ENCODE assay signal across 33 cellular contexts in genomic region chr7:129471402-129471827, GRCh38. TPM values are rescaled to one million over a fixed set of nuclear protein-coding genes. Genes with fewer than 3 reads are reported as not detected.
DNase-seq lines count a peak whose midpoint lies in the region; ATAC-seq and TF ChIP-seq lines count a peak whose summit lies in the region.
"Had no signal": no experiment of that assay in that cellular context is flagged by ENCODE, and none has a peak within 500 bp of the region (broad histone marks: within the 10 kb centered on the region; RNA-seq: fewer than 3 reads in every experiment).

No MANE protein-coding gene starts in this region.

- peaks cover 16% of the 10 kb centered on the region for H3K4me1 Mint-ChIP-seq in activated CD4-positive, alpha-beta T cell treated with anti-CD3 and anti-CD28 coated beads for 36 hours
- H3K4me1 Mint-ChIP-seq: T-cell had no signal

- POLR2A ChIA-PET in activated CD4-positive, alpha-beta T cell treated with anti-CD3 and anti-CD28 coated beads for 36 hours (lab: Charles Lee), result interaction anchor here (0.6 to 1.2 kb wide), 4 partner anchors 32 to 432 kb away, joined by 3 to 10 read pairs (median 6); no protein-coding TSS in a partner anchor

- TF ChIP-seq POLR2A in body of pancreas (IDR thresholded peaks at IDR 0.05), result no peak

- H3K27ac ChIP-seq in skeletal muscle tissue (ENCODE audit: low read depth, low read length) (peak overlapping the region; percentile 3), body of pancreas (no peak overlapping the region)
- H3K27ac ChIP-seq: HL-60, neutrophil, Peyer's patch, prostate gland, SJSA1, suprapubic skin had no signal

- peaks cover 58% of the 10 kb centered on the region for H3K36me3 Mint-ChIP-seq in activated CD4-positive, alpha-beta T cell treated with anti-CD3 and anti-CD28 coated beads for 36 hours (ENCODE audit: low read depth)
- H3K36me3 Mint-ChIP-seq: CD8-positive, alpha-beta memory T cell; T-cell had no signal

- ATAC-seq in activated CD4-positive, alpha-beta T cell treated with anti-CD3 and anti-CD28 coated beads for 36 hours, result peak; percentile 77
- ATAC-seq in body of pancreas, result no peak
- ATAC-seq: HepG2, left cardiac atrium, T-cell had no signal

- DNase-seq in activated CD4-positive, alpha-beta T cell treated with anti-CD3 and anti-CD28 coated beads for 36 hours, result peak; percentile 15
- DNase-seq in activated CD4-positive, alpha-beta T cell treated with anti-CD3 and anti-CD28 coated beads, Interleukin-2, amount 50 U/mL, for 1 hour, result no peak
- DNase-seq in stimulated activated CD4-positive, alpha-beta T cell treated with anti-CD3 and anti-CD28 coated beads, Interleukin-4, amount 100 ng/mL, for 24 hours, result peak; percentile 12
- no peak for DNase-seq in stimulated activated CD4-positive, alpha-beta T cell treated with anti-CD3 and anti-CD28 coated beads, Interleukin-4, amount 100 ng/mL, for 4 hours
- peak; percentile 52 for DNase-seq in epithelial cell of esophagus (ENCODE audit: low read depth)
- DNase-seq in NCI-H1694 (lab: John Stamatoyannopoulos, UW), result no peak
- DNase-seq in body of pancreas, result no peak
- DNase-seq: activated CD4-positive, alpha-beta T cell treated with anti-CD3 and anti-CD28 coated beads for 48 hours; activated CD8-positive, alpha-beta memory T cell treated with anti-CD3 and anti-CD28 coated beads, Interleukin-2, amount 50 U/mL, for 4 hours; activated naive CD4-positive, alpha-beta T cell treated with anti-CD3 and anti-CD28 coated beads, Interleukin-2, amount 50 U/mL, for 16 hours; CD8-positive, alpha-beta memory T cell; cerebellar nuclear complex; DMS153; dorsolateral prefrontal cortex; head of caudate nucleus; Kasumi-1; left cardiac atrium; mesendoderm; NCI-H187; NCI-H2171 treated with DMSO at 0.1 percent for 48 hours; NCI-H524; NK-92 treated with Interleukin-12 subunit alpha and Interleukin-12 subunit beta, amount 100 ng/mL, for 24 hours; Peyer's patch; T-cell had no signal

- CTCF ChIA-PET in activated CD4-positive, alpha-beta T cell treated with anti-CD3 and anti-CD28 coated beads for 36 hours (lab: Charles Lee), result interaction anchor here (0.6 to 5.7 kb wide), 34 partner anchors 8 to 542 kb away, joined by 3 to 79 read pairs (median 4); partner anchors contain the start of gene STRIP2

- H3K9me3 Mint-ChIP-seq in activated CD4-positive, alpha-beta T cell treated with anti-CD3 and anti-CD28 coated beads for 36 hours (ENCODE audit: low read depth), result no peaks in the 10 kb centered on the region
- H3K9me3 Mint-ChIP-seq: CD8-positive, alpha-beta memory T cell; T-cell had no signal

- H3K4me1 ChIP-seq in skeletal muscle tissue (ENCODE audit: control insufficient read depth in 3 of 3, insufficient read depth in 3 of 3, low read length in 3 of 3) (peaks cover 2 to 31% (median 13%) of the 10 kb centered on the region in 3 donors), body of pancreas (no peaks in the 10 kb centered on the region)
- H3K4me1 ChIP-seq: Peyer's patch, prostate gland, SJSA1 had no signal

- no peak overlapping the region for H3K9ac ChIP-seq in skeletal muscle tissue (ENCODE audit: low read depth in 1 of 3, low read length in 3 of 3)

- H3K4me3 ChIP-seq in epithelial cell of esophagus (ENCODE audit: low read length), result no peak overlapping the region
- H3K4me3 ChIP-seq in skeletal muscle tissue (ENCODE audit: low read length in 3 of 3), result no peak overlapping the region
- H3K4me3 ChIP-seq in body of pancreas, result no peak overlapping the region
- H3K4me3 ChIP-seq: dorsolateral prefrontal cortex, Peyer's patch, prostate gland, SJSA1, suprapubic skin had no signal

- H3K36me3 ChIP-seq in skeletal muscle tissue (ENCODE audit: control insufficient read depth in 3 of 3, insufficient read depth in 3 of 3, low read length in 3 of 3), result peaks cover 0 to 12% (median 4%) of the 10 kb centered on the region in 3 donors
- H3K36me3 ChIP-seq in body of pancreas (replicated peaks in 1 of 2; ENCODE audit: insufficient read depth in 1 of 2, low read depth in 2 of 2), result no peaks in the 10 kb centered on the region
- H3K36me3 ChIP-seq: neutrophil, Peyer's patch, prostate gland, suprapubic skin had no signal

- H3K9me3 ChIP-seq in skeletal muscle tissue (ENCODE audit: control insufficient read depth in 3 of 3, low read length in 3 of 3), result no peaks in the 10 kb centered on the region
- H3K9me3 ChIP-seq in body of pancreas, result no peaks in the 10 kb centered on the region
- H3K9me3 ChIP-seq: neutrophil, Peyer's patch, prostate gland, SJSA1, suprapubic skin had no signal

- H3K27me3 ChIP-seq in skeletal muscle tissue (ENCODE audit: control insufficient read depth in 3 of 3, insufficient read depth in 3 of 3, low read length in 3 of 3), result no peaks in the 10 kb centered on the region
- H3K27me3 ChIP-seq in body of pancreas, result no peaks in the 10 kb centered on the region
- H3K27me3 ChIP-seq: dorsolateral prefrontal cortex, Peyer's patch, SJSA1, suprapubic skin had no signal

- no peak overlapping the region for H3K4me3 Mint-ChIP-seq in activated CD4-positive, alpha-beta T cell treated with anti-CD3 and anti-CD28 coated beads for 36 hours
- H3K4me3 Mint-ChIP-seq: CD8-positive, alpha-beta memory T cell; T-cell had no signal

- H3K27me3 Mint-ChIP-seq in activated CD4-positive, alpha-beta T cell treated with anti-CD3 and anti-CD28 coated beads for 36 hours, result no peaks in the 10 kb centered on the region
- H3K27me3 Mint-ChIP-seq: CD8-positive, alpha-beta memory T cell; T-cell had no signal

- intact Hi-C loops in activated CD4-positive, alpha-beta T cell treated with anti-CD3 and anti-CD28 coated beads for 36 hours (cut with DNase I, micrococcal nuclease), result loop anchor here (1.0 to 10.0 kb wide), 4 partner anchors 32 to 543 kb away; no protein-coding TSS in a partner anchor
- intact Hi-C loops in body of pancreas (cut with DNase I), result loop anchor here (10.0 kb wide), 1 partner anchor 107 kb away; no protein-coding TSS in a partner anchor

- peak overlapping the region; percentile 49 for H3K27ac Mint-ChIP-seq in activated CD4-positive, alpha-beta T cell treated with anti-CD3 and anti-CD28 coated beads for 36 hours
- H3K27ac Mint-ChIP-seq: T-cell had no signal

- TF ChIP-seq CTCF in epithelial cell of esophagus (IDR thresholded peaks at IDR 0.05; ENCODE audit: insufficient read depth, low read depth, low read length, missing control alignments) (no peak), body of pancreas (IDR thresholded peaks at IDR 0.05) (no peak)

RNA-seq across cellular contexts. Expression of gene SMKR1, which starts 30.9 kb away (rescaled TPM):
- total RNA-seq in activated CD4-positive, alpha-beta T cell treated with anti-CD3 and anti-CD28 coated beads for 36 hours, result 1 to 10 TPM; 2.3 to 2.7 TPM
- not detected for total RNA-seq in skeletal muscle tissue
- 1 to 10 TPM in 1 of 2 donors, not detected in 1; 3.4 TPM for total RNA-seq in body of pancreas
- total RNA-seq: astrocyte, HepG2, left cardiac atrium, suprapubic skin, urinary bladder had no signal

RNA-seq across cellular contexts. Expression of gene STRIP2, which starts 37.2 kb away (rescaled TPM):
- total RNA-seq in activated CD4-positive, alpha-beta T cell treated with anti-CD3 and anti-CD28 coated beads for 36 hours, result 10 to 100 TPM; 41.3 to 51.8 TPM
- 5.2 TPM for total RNA-seq in skeletal muscle tissue
- total RNA-seq in body of pancreas, result under 1 TPM in 1 of 2 donors, not detected in 1; 0.26 TPM

Comparison
In these comparisons a context has a peak if more than half of its experiments do, and no peak if none do; other contexts are left out.
1. DNase-seq: peak in activated CD4-positive, alpha-beta T cell treated with anti-CD3 and anti-CD28 coated beads for 36 hours (single experiment), stimulated activated CD4-positive, alpha-beta T cell treated with anti-CD3 and anti-CD28 coated beads, Interleukin-4, amount 100 ng/mL, for 24 hours (single experiment) and epithelial cell of esophagus (single experiment); none in activated CD4-positive, alpha-beta T cell treated with anti-CD3 and anti-CD28 coated beads, Interleukin-2, amount 50 U/mL, for 1 hour (single experiment), stimulated activated CD4-positive, alpha-beta T cell treated with anti-CD3 and anti-CD28 coated beads, Interleukin-4, amount 100 ng/mL, for 4 hours (0 of 2), NCI-H1694 (single experiment) and body of pancreas (0 of 4).